In the genomic region with DNA sequence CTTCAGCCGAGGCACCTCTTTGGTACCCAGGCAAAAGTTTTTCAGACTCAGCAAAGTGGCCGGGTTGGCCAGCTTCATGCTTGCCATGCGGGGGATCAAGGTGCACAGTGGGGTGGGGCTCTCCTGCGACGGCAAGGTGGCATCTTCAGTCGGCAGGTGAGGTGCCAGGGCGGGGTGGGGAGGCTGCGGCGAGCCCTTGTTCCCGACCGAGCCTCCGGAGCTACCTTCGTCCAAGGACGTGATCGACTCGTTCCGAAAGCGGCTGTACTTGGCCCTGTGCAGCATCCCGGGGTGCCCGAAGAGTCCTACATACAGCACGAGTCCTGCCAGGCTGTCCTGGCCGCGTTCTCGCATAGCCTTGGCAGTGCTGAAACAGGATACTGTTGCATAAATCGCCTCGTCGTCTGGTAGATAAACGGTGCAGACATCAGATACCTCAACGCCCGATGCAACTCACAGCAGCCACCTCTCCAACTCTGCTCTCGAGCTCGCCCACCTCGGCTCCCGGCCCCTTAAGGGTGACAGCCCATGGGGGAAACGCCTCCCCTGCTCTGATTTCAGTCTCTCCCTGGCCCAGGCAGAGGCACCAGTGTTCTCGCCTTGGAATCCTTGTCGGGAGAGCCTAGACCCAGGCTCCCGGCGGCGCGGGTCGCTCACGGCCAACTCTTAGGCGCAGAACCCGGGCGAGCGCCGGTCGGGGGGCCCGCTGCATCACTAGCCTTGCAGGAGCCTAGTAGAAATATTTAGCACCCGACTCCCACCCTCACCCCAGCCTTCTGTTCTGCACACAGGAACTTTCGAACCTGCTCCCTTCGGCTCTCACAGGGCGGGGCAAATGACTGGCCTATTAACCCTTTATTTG, we compare ENCODE assay signal across 8 cellular contexts. TPM values are rescaled to one million over a fixed set of nuclear protein-coding genes. Genes with fewer than 3 reads are reported as not detected.
A peak's percentile ranks its signal among the peaks of the same experiment; 100 is the strongest.
DNase-seq lines count a peak whose midpoint lies in the region; TF ChIP-seq lines count a peak whose summit lies in the region.

No MANE protein-coding gene starts in this region.

- H3K9ac ChIP-seq in HUES48 (ENCODE audit: low read depth, low read length): no peak overlapping the region
- H3K9ac ChIP-seq in adipocyte (ENCODE audit: low read length): peak overlapping the region; percentile 66

- DNase-seq in CD4-positive, alpha-beta memory T cell: peak in 2 of 5 donors; percentile 6 to 10
- DNase-seq in adipocyte (ENCODE audit: low read depth) (peak; percentile 84), hepatocyte (ENCODE audit: low spot score) (peak; percentile 54), retina (peak; percentile 86), ureter (ENCODE audit: low spot score) (no peak), mucosa of gallbladder (ENCODE audit: low spot score) (no peak), GM20000 (ENCODE audit: low spot score) (no peak)

- H3K27me3 ChIP-seq in CD4-positive, alpha-beta memory T cell (ENCODE audit: insufficient read depth, low read length): peaks cover 12% of the 10 kb centered on the region
- H3K27me3 ChIP-seq in HUES48 (ENCODE audit: control insufficient read depth, insufficient read depth, low read length) (peaks cover 33% of the 10 kb centered on the region), adipocyte (replicated peaks; ENCODE audit: control insufficient read depth, insufficient read depth, low read length) (no peaks in the 10 kb centered on the region), hepatocyte (peaks cover 15% of the 10 kb centered on the region)

- intact Hi-C loops in CD4-positive, alpha-beta memory T cell (cut with micrococcal nuclease): no loop called here

- WGBS in hepatocyte (ENCODE audit: low lambda C conversion rate, missing lambda C conversion rate): 8% methylated on average over 51 of the region's 54 CpGs

- no peaks in the 10 kb centered on the region for H3K9me2 ChIP-seq in hepatocyte (replicated peaks; ENCODE audit: insufficient read depth)

- H3K4me1 ChIP-seq in CD4-positive, alpha-beta memory T cell (ENCODE audit: insufficient read depth, low read length): peaks cover 24% of the 10 kb centered on the region
- H3K4me1 ChIP-seq in HUES48 (ENCODE audit: control insufficient read depth, insufficient read depth, low read length) (no peaks in the 10 kb centered on the region), adipocyte (ENCODE audit: control insufficient read depth, insufficient read depth, low read length) (peaks cover 19% of the 10 kb centered on the region), hepatocyte (ENCODE audit: insufficient read depth) (no peaks in the 10 kb centered on the region)

- H3K4me3 Mint-ChIP-seq in CD4-positive, alpha-beta memory T cell: peak overlapping the region; percentile 78 to 89 (median 82)

- H3K36me3 Mint-ChIP-seq in CD4-positive, alpha-beta memory T cell: no peaks in the 10 kb centered on the region

- peaks cover 17 to 26% (median 22%) of the 10 kb centered on the region in 4 donors for H3K4me1 Mint-ChIP-seq in CD4-positive, alpha-beta memory T cell

- H3K9me3 ChIP-seq in CD4-positive, alpha-beta memory T cell (ENCODE audit: control insufficient read depth in 1 of 2, low read length in 2 of 2): no peaks in the 10 kb centered on the region
- H3K9me3 ChIP-seq in HUES48 (ENCODE audit: control insufficient read depth, insufficient read depth, low read length): no peaks in the 10 kb centered on the region
- no peaks in the 10 kb centered on the region for H3K9me3 ChIP-seq in adipocyte (ENCODE audit: control insufficient read depth, low read length)
- H3K9me3 ChIP-seq in hepatocyte (ENCODE audit: low read depth): no peaks in the 10 kb centered on the region

- CTCF ChIA-PET in CD4-positive, alpha-beta memory T cell (lab: Charles Lee; ENCODE audit: partially characterized antibody): interaction anchor here (1.0 to 6.0 kb wide), 2 partner anchors 13 to 101 kb away, joined by 4 to 68 read pairs; no protein-coding TSS in a partner anchor

- TF ChIP-seq CTCF in hepatocyte (IDR thresholded peaks at IDR 0.05; ENCODE audit: poor library complexity): no peak
- no peak for TF ChIP-seq CTCF in GM20000 (IDR thresholded peaks at IDR 0.05; ENCODE audit: extremely low read depth, missing control alignments)

- H3K79me2 ChIP-seq in hepatocyte: no peaks in the 10 kb centered on the region

- no peaks in the 10 kb centered on the region for H3K36me3 ChIP-seq in CD4-positive, alpha-beta memory T cell (ENCODE audit: insufficient read depth, low read length)
- no peaks in the 10 kb centered on the region for H3K36me3 ChIP-seq in HUES48 (ENCODE audit: control insufficient read depth, insufficient read depth, low read length)
- H3K36me3 ChIP-seq in adipocyte (ENCODE audit: control insufficient read depth, insufficient read depth, low read length, severe bottlenecking): no peaks in the 10 kb centered on the region
- no peaks in the 10 kb centered on the region for H3K36me3 ChIP-seq in hepatocyte (replicated peaks; ENCODE audit: insufficient read depth, low read depth)

- peaks cover 0 to 2% (median 0%) of the 10 kb centered on the region in 8 donors for H3K9me3 Mint-ChIP-seq in CD4-positive, alpha-beta memory T cell

- peak overlapping the region; percentile 32 to 52 for H3K4me3 ChIP-seq in CD4-positive, alpha-beta memory T cell (ENCODE audit: low read length in 2 of 2)
- H3K4me3 ChIP-seq in HUES48 (ENCODE audit: low read depth, low read length): peak overlapping the region; percentile 89
- H3K4me3 ChIP-seq in adipocyte (ENCODE audit: low read length): peak overlapping the region; percentile 90
- peak overlapping the region; percentile 55 for H3K4me3 ChIP-seq in hepatocyte

- no peak overlapping the region for H3K27ac Mint-ChIP-seq in CD4-positive, alpha-beta memory T cell

- H3K27ac ChIP-seq in CD4-positive, alpha-beta memory T cell (ENCODE audit: low read depth, low read length): no peak overlapping the region
- H3K27ac ChIP-seq in HUES48 (ENCODE audit: low read depth, low read length) (no peak overlapping the region), hepatocyte (peak overlapping the region; percentile 23)

- POLR2A ChIA-PET in CD4-positive, alpha-beta memory T cell (lab: Charles Lee; ENCODE audit: partially characterized antibody): interaction anchor here (1.9 kb wide), 1 partner anchor 85 kb away, joined by 6 read pairs; the partner anchor contains the start of gene EID1

- peak overlapping the region; percentile 66 for H2AFZ ChIP-seq in hepatocyte

- H3K4me2 ChIP-seq in hepatocyte: peak overlapping the region; percentile 89

- peaks cover 21 to 30% of the 10 kb centered on the region in 2 donors for H3K27me3 Mint-ChIP-seq in CD4-positive, alpha-beta memory T cell

- H4K20me1 ChIP-seq in hepatocyte (ENCODE audit: insufficient read depth, poor library complexity, severe bottlenecking): no peaks in the 10 kb centered on the region

RNA-seq across cellular contexts. Expression of gene SHC4, which starts 0.8 kb away (rescaled TPM):
- total RNA-seq in CD4-positive, alpha-beta memory T cell: under 1 TPM; 0.28 to 0.29 TPM
- polyA plus RNA-seq in CD4-positive, alpha-beta memory T cell: not detected
- total RNA-seq in hepatocyte (1.00 and 1.2 TPM in 2 replicates), ureter (0.55 TPM), mucosa of gallbladder (3.7 TPM)
- polyA plus RNA-seq in hepatocyte: 0.75 and 0.91 TPM in 2 replicates

Comparison
In these comparisons a context has a peak if more than half of its experiments do, and no peak if none do; other contexts are left out.
1. DNase-seq: peak in adipocyte (single experiment), hepatocyte (single experiment) and retina (single experiment); none in ureter (single experiment), mucosa of gallbladder (single experiment) and GM20000 (single experiment).
2. Peak in every context shown above with its lines, with median percentiles within 50 percentile points of each other: H3K4me3 ChIP-seq.